ENCODE assay signal across 9 cellular contexts in the genomic region with DNA sequence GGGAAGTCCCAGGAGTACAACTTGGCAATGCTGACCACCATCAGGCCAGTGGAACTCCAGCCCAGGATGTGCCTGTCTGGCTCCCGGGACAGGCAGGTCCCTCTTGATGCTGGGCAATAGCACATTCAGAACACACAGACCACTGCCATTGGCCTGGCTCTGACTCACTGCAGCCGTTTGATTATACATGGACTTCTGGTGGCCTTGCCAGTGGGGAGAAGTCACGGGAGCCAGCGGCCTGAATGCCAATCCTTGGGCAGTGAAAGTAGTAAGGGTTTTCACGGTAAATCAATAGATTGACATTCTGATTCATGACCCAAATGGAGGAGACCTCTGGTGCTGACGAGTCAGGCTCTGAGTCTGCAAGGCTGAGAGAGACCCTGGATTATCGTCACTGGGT. TPM values are rescaled to one million over a fixed set of nuclear protein-coding genes. Genes with fewer than 3 reads are reported as not detected.
"Had no signal": no experiment of that assay in that cellular context is flagged by ENCODE, and none has a peak within 500 bp of the region (broad histone marks: within the 10 kb centered on the region; RNA-seq: fewer than 3 reads in every experiment).

No MANE protein-coding gene starts in this region.

- H3K4me3 ChIP-seq: GM23248, HAP-1 had no signal

- ATAC-seq: HCT116 had no signal

- H3K9ac ChIP-seq: GM23248 had no signal

- H3K9me3 ChIP-seq: HAP-1 had no signal

- DNase-seq: GM23248, GOT3, H7, HFFc6, IMR-90 had no signal

- H2AFZ ChIP-seq: GM23248 had no signal

- H3K27ac ChIP-seq: GM23248 had no signal

- H3K36me3 ChIP-seq: HAP-1 had no signal

RNA-seq across cellular contexts. Expression of a gene that starts 12.5 kb away (rescaled TPM):
- total RNA-seq: GM23248, H4, HFFc6, HT-29, IMR-90 had no signal
- polyA plus RNA-seq: GM23248, IMR-90 had no signal

RNA-seq across cellular contexts. Expression of a gene that starts 43.8 kb away (rescaled TPM):
- total RNA-seq: GM23248, H4, HFFc6, HT-29, IMR-90 had no signal
- polyA plus RNA-seq: GM23248, IMR-90 had no signal
